In genomic region chrX:19832186-19832965, GRCh38 we compare ENCODE assay signal across 15 cellular contexts. TPM values are rescaled to one million over a fixed set of nuclear protein-coding genes. Genes with fewer than 3 reads are reported as not detected.
DNase-seq lines count a peak whose midpoint lies in the region; ATAC-seq, FAIRE-seq and TF ChIP-seq lines count a peak whose summit lies in the region.
"Had no signal": no experiment of that assay in that cellular context is flagged by ENCODE, and none has a peak within 500 bp of the region (broad histone marks: within the 10 kb centered on the region; RNA-seq: fewer than 3 reads in every experiment).

No MANE protein-coding gene starts in this region.

- H3K27ac Mint-ChIP-seq in CD8-positive, alpha-beta T cell, result peak overlapping the region; percentile 27

- H3K4me3 ChIP-seq in CD8-positive, alpha-beta T cell (ENCODE audit: low read depth, low read length), result no peak overlapping the region
- H3K4me3 ChIP-seq in GM12878, result no peak overlapping the region
- H3K4me3 ChIP-seq in neutrophil (ENCODE audit: low read depth in 1 of 2, low read length in 1 of 2), result no peak overlapping the region
- H3K4me3 ChIP-seq in colonic mucosa, result no peak overlapping the region
- H3K4me3 ChIP-seq: BLaER1, K562, PC-9 had no signal

- H3K9ac ChIP-seq in GM12878 (ENCODE audit: control insufficient read depth, insufficient read depth, low read length) (no peak overlapping the region), colonic mucosa (ENCODE audit: low read depth in 2 of 2, low read length in 2 of 2) (no peak overlapping the region)
- H3K9ac ChIP-seq: BLaER1 had no signal

- H3K4me1 ChIP-seq in CD8-positive, alpha-beta T cell (ENCODE audit: insufficient read depth, low read length), result peaks cover 10% of the 10 kb centered on the region
- H3K4me1 ChIP-seq in GM12878 (ENCODE audit: control insufficient read depth, insufficient read depth, low read length), result peaks cover 9% of the 10 kb centered on the region
- H3K4me1 ChIP-seq in neutrophil (ENCODE audit: control insufficient read depth in 1 of 2, insufficient read depth in 1 of 2, low read depth in 1 of 2, low read length in 1 of 2), result peaks cover 16 to 17% of the 10 kb centered on the region in 2 experiments
- H3K4me1 ChIP-seq in colonic mucosa, result no peaks in the 10 kb centered on the region

- peaks cover 6% of the 10 kb centered on the region for H3K36me3 Mint-ChIP-seq in CD8-positive, alpha-beta T cell

- TF ChIP-seq POLR2A in GM12878 (IDR thresholded peaks at IDR 0.05; ENCODE audit: low read depth, low read length), result no peak

- BruUV-seq in GM12878 (replicated peaks; lab: Mats Ljungman, UMichigan), result no TSS peak

- TF ChIP-seq EP300 in GM12878 (IDR thresholded peaks at IDR 0.05; ENCODE audit: borderline replicate concordance in 1 of 2, control insufficient read depth in 1 of 2, low read depth in 2 of 2, low read length in 2 of 2), result no peak

- no peak overlapping the region for H3K4me2 ChIP-seq in GM12878 (ENCODE audit: control insufficient read depth, insufficient read depth)
- H3K4me2 ChIP-seq: BLaER1, PC-9 had no signal

- no peaks in the 10 kb centered on the region for H3K27me3 Mint-ChIP-seq in CD8-positive, alpha-beta T cell (ENCODE audit: low read depth)

- H3K4me3 Mint-ChIP-seq in CD8-positive, alpha-beta T cell, result no peak overlapping the region

- no peaks in the 10 kb centered on the region for H3K27me3 ChIP-seq in CD8-positive, alpha-beta T cell (ENCODE audit: insufficient read depth, low read length)
- H3K27me3 ChIP-seq in GM12878 (replicated peaks in 1 of 2; ENCODE audit: control insufficient read depth in 2 of 2, insufficient read depth in 2 of 2, low read length in 1 of 2) (no peaks in the 10 kb centered on the region), neutrophil (no peaks in the 10 kb centered on the region), colonic mucosa (no peaks in the 10 kb centered on the region)
- H3K27me3 ChIP-seq: BLaER1 had no signal

- no peaks in the 10 kb centered on the region for H3K9me3 Mint-ChIP-seq in CD8-positive, alpha-beta T cell

- no peak overlapping the region for H2AFZ ChIP-seq in GM12878 (ENCODE audit: control insufficient read depth, low read depth, low read length)
- H2AFZ ChIP-seq: PC-9 had no signal

- FAIRE-seq in GM19239 (lab: Jason Lieb, UNC) (peak; percentile 4), GM12878 (lab: Jason Lieb, UNC) (no peak)
- FAIRE-seq: K562 had no signal

- peaks cover 39% of the 10 kb centered on the region for H3K79me2 ChIP-seq in GM12878 (ENCODE audit: control insufficient read depth, insufficient read depth, low read length)

- H4K20me1 ChIP-seq in GM12878 (ENCODE audit: control insufficient read depth, insufficient read depth), result no peaks in the 10 kb centered on the region
- H4K20me1 ChIP-seq: BLaER1 had no signal

- CTCF ChIA-PET in CD8-positive, alpha-beta T cell (lab: Charles Lee), result interaction anchor here (0.6 kb wide), 1 partner anchor 132 kb away, joined by 3 read pairs; no protein-coding TSS in a partner anchor
- CTCF ChIA-PET in GM12878 (lab: Yijun Ruan, JAX), result no interaction called here

- intact Hi-C loops in CD8-positive, alpha-beta T cell (cut with DNase I, micrococcal nuclease), result no loop called here
- intact Hi-C loops in GM12878 (cut with micrococcal nuclease; ENCODE audit: unreplicated experiment), result no loop called here
- intact Hi-C loops in colonic mucosa (cut with DNase I), result no loop called here

- H3K27ac ChIP-seq in CD8-positive, alpha-beta T cell (ENCODE audit: low read depth, low read length), result no peak overlapping the region
- peak overlapping the region; percentile 58 for H3K27ac ChIP-seq in GM12878 (ENCODE audit: control insufficient read depth, insufficient read depth)
- peak overlapping the region; percentile 50 for H3K27ac ChIP-seq in neutrophil
- H3K27ac ChIP-seq in colonic mucosa, result no peak overlapping the region
- H3K27ac ChIP-seq: BLaER1, PC-9 had no signal

- H3K36me3 ChIP-seq in CD8-positive, alpha-beta T cell (ENCODE audit: insufficient read depth, low read length), result no peaks in the 10 kb centered on the region
- H3K36me3 ChIP-seq in GM12878 (ENCODE audit: control insufficient read depth in 2 of 2, insufficient read depth in 2 of 2, low read length in 1 of 2) (peaks cover 0 to 6% of the 10 kb centered on the region in 2 experiments; a peak in 3 of 4 replicates), neutrophil (peaks cover 6% of the 10 kb centered on the region), colonic mucosa (no peaks in the 10 kb centered on the region)

- H3K4me1 Mint-ChIP-seq in CD8-positive, alpha-beta T cell (ENCODE audit: low read depth), result peaks cover 31% of the 10 kb centered on the region

- peak in 1 of 7 experiments; percentile 37 for DNase-seq in CD8-positive, alpha-beta T cell
- no peak for DNase-seq in GM19239 (ENCODE audit: insufficient read length, low spot score)
- no peak for DNase-seq in GM12878 (ENCODE audit: low read depth, low spot score)
- DNase-seq in G401 (ENCODE audit: low spot score), result no peak
- DNase-seq in colonic mucosa, result no peak
- DNase-seq: DMS53, GOT3, NCI-H1436 treated with DMSO at 0.1 percent for 48 hours, NCI-H2081 treated with DMSO at 0.1 percent for 48 hours, NCI-H69, PC-9 had no signal

- TF ChIP-seq CTCF in CD8-positive, alpha-beta T cell (IDR thresholded peaks at IDR 0.05), result no peak
- TF ChIP-seq CTCF in GM12878 (IDR thresholded peaks at IDR 0.05 in 2 of 3, conservative IDR thresholded peaks at IDR 0.05 in 1 of 3; ENCODE audit: control insufficient read depth in 2 of 3, extremely low read depth in 1 of 3, insufficient read depth in 1 of 3, low read depth in 3 of 3, low read length in 3 of 3), result no peak
- TF ChIP-seq CTCF in neutrophil (IDR thresholded peaks at IDR 0.05), result no peak
- TF ChIP-seq CTCF in colonic mucosa (IDR thresholded peaks at IDR 0.05), result no peak

- SMC1A ChIA-PET in GM12878 (lab: Charles Lee; ENCODE audit: uncharacterized antibody, unreplicated experiment), result interaction anchor here (1.0 to 1.5 kb wide), 3 partner anchors 8 to 17 kb away, joined by 3 to 4 read pairs (median 3); no protein-coding TSS in a partner anchor

- RAD21 ChIA-PET in GM12878 (lab: Charles Lee; ENCODE audit: unreplicated experiment), result interaction anchor here (0.6 to 1.5 kb wide), 3 partner anchors 8 to 26 kb away, joined by 3 to 7 read pairs (median 4); no protein-coding TSS in a partner anchor

- POLR2A ChIA-PET in CD8-positive, alpha-beta T cell (lab: Charles Lee), result no interaction called here
- POLR2A ChIA-PET in GM12878 (lab: Charles Lee), result interaction anchor here (1.0 kb wide), 1 partner anchor 16 kb away, joined by 3 read pairs; no protein-coding TSS in a partner anchor

- no peak for ATAC-seq in CD8-positive, alpha-beta T cell
- peak; percentile 21 for ATAC-seq in GM12878
- ATAC-seq in GM19351 (IDR thresholded peaks at IDR 0.05; ENCODE audit: unreplicated experiment), result no peak
- ATAC-seq: K562 had no signal

- 72% methylated on average over 12 of the region's 16 CpGs for WGBS in GM12878 (ENCODE audit: insufficient coverage, insufficient replicate concordance, low lambda C conversion rate, missing lambda C conversion rate)

- H3K9me3 ChIP-seq in CD8-positive, alpha-beta T cell (ENCODE audit: low read length), result no peaks in the 10 kb centered on the region
- peaks cover 3% of the 10 kb centered on the region; the same call in 2 of the 3 replicates for H3K9me3 ChIP-seq in GM12878 (replicated peaks; ENCODE audit: control insufficient read depth, insufficient read depth, low read length)
- H3K9me3 ChIP-seq in neutrophil, result no peaks in the 10 kb centered on the region
- no peaks in the 10 kb centered on the region for H3K9me3 ChIP-seq in colonic mucosa
- H3K9me3 ChIP-seq: BLaER1 had no signal

- no peak for TF ChIP-seq RAD21 in GM12878 (IDR thresholded peaks at IDR 0.05; ENCODE audit: insufficient read depth, low read depth, low read length)

- in situ Hi-C loops in GM12878 (cut with MboI) (no loop called here), G401 (cut with HindIII; ENCODE audit: low sequenced_read_pairs) (no loop called here)

TF ChIP-seq in GM12878, 131 proteins besides CTCF, POLR2A, EP300 and RAD21 (continues in another document):
- TF ChIP-seq BRCA1 (IDR thresholded peaks at IDR 0.05; ENCODE audit: low read depth, low read length) (no peak), PML (IDR thresholded peaks at IDR 0.05; ENCODE audit: low read length) (no peak), RFX5 (IDR thresholded peaks at IDR 0.05; ENCODE audit: low read depth, low read length) (no peak), POU2F2 (IDR thresholded peaks at IDR 0.05; ENCODE audit: borderline replicate concordance, low read depth, low read length) (no peak), NBN (IDR thresholded peaks at IDR 0.05) (no peak), STAT3 (IDR thresholded peaks at IDR 0.05; ENCODE audit: low read depth, low read length) (no peak), SUZ12 (IDR thresholded peaks at IDR 0.05; ENCODE audit: unreplicated experiment) (no peak), CBX3 (IDR thresholded peaks at IDR 0.05; ENCODE audit: borderline replicate concordance, low read depth) (no peak), PAX5 (IDR thresholded peaks at IDR 0.05; ENCODE audit: borderline replicate concordance, low read depth, low read length) (no peak), ASH2L (IDR thresholded peaks at IDR 0.05; ENCODE audit: borderline replicate concordance, low read depth) (no peak), MAX (IDR thresholded peaks at IDR 0.05; ENCODE audit: low read depth, low read length) (no peak)

RNA-seq across cellular contexts. Expression of gene SH3KBP1, which starts 55.0 kb away (rescaled TPM):
- 10 to 100 TPM; 53.5 to 60.6 TPM for total RNA-seq in CD8-positive, alpha-beta T cell
- 127 and 135 TPM in 2 replicates for total RNA-seq in GM12878 (2013; cell fraction: nucleolus; rRNA removed)
- total RNA-seq in GM12878 (2014; rRNA removed) (62.9 and 64.1 TPM in 2 replicates), GM12878 (2014; rRNA removed; fragmentation: Illumina TruSeq; extraction: Trizol) (93.8 and 97.0 TPM in 2 replicates), GM12878 (2021) (133 and 147 TPM in 2 replicates), colonic mucosa (10 to 100 TPM; 57.8 to 77.3 TPM)
- polyA plus RNA-seq in GM12878 (2011; ENCODE audit: low read depth), result 47.8 TPM
- polyA plus RNA-seq in GM12878 (2011; rRNA removed) (196 and 229 TPM in 2 replicates), GM12878 (2014; fragmentation: Illumina TruSeq; extraction: Trizol) (138 and 150 TPM in 2 replicates), GM12878 (2014; fragmentation: Nextera tagmentation; extraction: Ambion mirVana) (10 to 100 TPM; 19.4 to 29.4 TPM), GM12878 (2014; rRNA removed) (77.0 and 88.7 TPM in 2 replicates), GM12878 (2016; fragmentation: Nextera tagmentation; extraction: Ambion mirVana) (100 to 1,000 TPM; 202 to 208 TPM)
- polyA plus RNA-seq in GM12878 (2011; cell fraction: cytosol; rRNA removed), result 102 and 107 TPM in 2 replicates
- 109 and 117 TPM in 2 replicates for polyA plus RNA-seq in GM12878 (2011; cell fraction: nucleus; rRNA removed)
- polyA plus RNA-seq in GM12878 (2012), result 97.8 and 124 TPM in 2 replicates
- polyA minus RNA-seq in GM12878 (2011; rRNA and poly(A)+ RNA removed), result 189 and 277 TPM in 2 replicates
- 51.5 and 57.2 TPM in 2 replicates for polyA minus RNA-seq in GM12878 (2011; cell fraction: cytosol; rRNA and poly(A)+ RNA removed)
- 31.6 and 79.4 TPM in 2 replicates for polyA minus RNA-seq in GM12878 (2011; cell fraction: nucleus; rRNA and poly(A)+ RNA removed)
- 16.7 and 26.8 TPM in 2 replicates for total RNA-seq in G401 (2014; rRNA removed; shearing (Covaris generic))

Comparison
In these comparisons a context has a peak if more than half of its experiments do, and no peak if none do; other contexts are left out.
1. H3K27ac ChIP-seq: peak in GM12878 (single experiment) and neutrophil (single experiment); none in CD8-positive, alpha-beta T cell (single experiment) and colonic mucosa (single experiment).